Comparison of ENCODE assay signal across 10 cellular contexts in genomic region chr6:17863971-17864754, GRCh38.
DNase-seq lines count a peak whose midpoint lies in the region; ATAC-seq, FAIRE-seq and TF ChIP-seq lines count a peak whose summit lies in the region.
"Had no signal": no experiment of that assay in that cellular context is flagged by ENCODE, and none has a peak within 500 bp of the region (broad histone marks: within the 10 kb centered on the region; RNA-seq: fewer than 3 reads in every experiment).

No MANE protein-coding gene starts in this region.

- peak overlapping the region; percentile 27 for H3K4me2 ChIP-seq in endothelial cell of umbilical vein (ENCODE audit: insufficient read depth, low read length)

- WGBS in mesodermal cell (ENCODE audit: insufficient coverage in 2 of 2), 2 experiments: 89 to 92% methylated on average over 6 to 10 of the region's 11 CpGs

- POLR2A ChIA-PET in endothelial cell of umbilical vein (lab: Charles Lee): no interaction called here

- no peak overlapping the region for H3K4me3 ChIP-seq in endothelial cell of umbilical vein (replicated peaks in 1 of 3; ENCODE audit: insufficient read depth in 1 of 3, low read depth in 1 of 3, low read length in 3 of 3)
- H3K4me3 ChIP-seq in mesodermal cell (ENCODE audit: extremely low read depth, insufficient read depth, low read length, poor library complexity, severe bottlenecking): no peak overlapping the region
- H3K4me3 ChIP-seq in vagina: no peak overlapping the region

- H3K79me2 ChIP-seq in endothelial cell of umbilical vein (ENCODE audit: control insufficient read depth, insufficient read depth, low read length): no peaks in the 10 kb centered on the region

- no peak overlapping the region for H2AFZ ChIP-seq in endothelial cell of umbilical vein (ENCODE audit: low read depth, low read length)

- H3K36me3 Mint-ChIP-seq in natural killer cell: no peaks in the 10 kb centered on the region
- no peaks in the 10 kb centered on the region for H3K36me3 Mint-ChIP-seq in activated T-cell treated with anti-CD3 and anti-CD28 coated beads, Interleukin-2, amount 50 U/mL, for 24 hours (ENCODE audit: low read depth)

- TF ChIP-seq CTCF in endothelial cell of umbilical vein (IDR thresholded peaks at IDR 0.05; ENCODE audit: extremely low read depth in 1 of 2, insufficient read depth in 1 of 2, low read depth in 1 of 2, low read length in 2 of 2): no peak
- no peak for TF ChIP-seq CTCF in vagina (IDR thresholded peaks at IDR 0.05)
- TF ChIP-seq CTCF in natural killer cell (IDR thresholded peaks at IDR 0.05): no peak

- no peaks in the 10 kb centered on the region for H3K9me1 ChIP-seq in endothelial cell of umbilical vein (replicated peaks; ENCODE audit: control insufficient read depth, extremely low read depth, insufficient read depth, low read length)

- dilution Hi-C loops in endothelial cell of umbilical vein (cut with MboI; ENCODE audit: extremely low pct_ligation_motif_present, low sequenced_read_pairs): no loop called here

- H3K9me3 ChIP-seq in endothelial cell of umbilical vein (replicated peaks; ENCODE audit: control insufficient read depth, insufficient read depth, low read length): no peaks in the 10 kb centered on the region
- H3K9me3 ChIP-seq in mesodermal cell (ENCODE audit: control insufficient read depth, low read length): no peaks in the 10 kb centered on the region
- no peaks in the 10 kb centered on the region for H3K9me3 ChIP-seq in vagina

- H3K27ac Mint-ChIP-seq in natural killer cell: no peak overlapping the region
- no peak overlapping the region for H3K27ac Mint-ChIP-seq in activated T-cell treated with anti-CD3 and anti-CD28 coated beads, Interleukin-2, amount 50 U/mL, for 24 hours
- H3K27ac Mint-ChIP-seq: dendritic cell treated with granulocyte-macrophage colony-stimulating factor and Interleukin-4, amounts not matched to agents 40 ng/mL and 50 ng/mL, for 4 days had no signal

- FAIRE-seq in endothelial cell of umbilical vein (lab: Jason Lieb, UNC): peak; percentile 50

- peaks cover 6 to 8% of the 10 kb centered on the region in 2 donors for H3K4me1 Mint-ChIP-seq in natural killer cell
- no peaks in the 10 kb centered on the region for H3K4me1 Mint-ChIP-seq in activated T-cell treated with anti-CD3 and anti-CD28 coated beads, Interleukin-2, amount 50 U/mL, for 24 hours (ENCODE audit: low read depth)

- H3K9ac ChIP-seq in endothelial cell of umbilical vein (replicated peaks; ENCODE audit: extremely low read depth, insufficient read depth, low read length): peak overlapping the region; percentile 16

- peak overlapping the region; percentile 89 for H3K27ac ChIP-seq in endothelial cell of umbilical vein (ENCODE audit: insufficient read depth, low read depth, low read length)
- peak overlapping the region; percentile 90 for H3K27ac ChIP-seq in mesodermal cell (ENCODE audit: low read depth, low read length, severe bottlenecking)
- peak overlapping the region; percentile 82 for H3K27ac ChIP-seq in vagina
- H3K27ac ChIP-seq: 22Rv1 had no signal

- H3K9me3 Mint-ChIP-seq in natural killer cell: no peaks in the 10 kb centered on the region
- no peaks in the 10 kb centered on the region for H3K9me3 Mint-ChIP-seq in activated T-cell treated with anti-CD3 and anti-CD28 coated beads, Interleukin-2, amount 50 U/mL, for 24 hours
- H3K9me3 Mint-ChIP-seq: dendritic cell treated with granulocyte-macrophage colony-stimulating factor and Interleukin-4, amounts not matched to agents 40 ng/mL and 50 ng/mL, for 4 days had no signal

- CTCF ChIA-PET in endothelial cell of umbilical vein (lab: Charles Lee): interaction anchor here (0.7 to 1.6 kb wide), 13 partner anchors 9 to 258 kb away, joined by 3 to 9 read pairs (median 3); partner anchors contain the start of genes KIF13A and NHLRC1

- H4K20me1 ChIP-seq in endothelial cell of umbilical vein (replicated peaks; ENCODE audit: control insufficient read depth, extremely low read depth, insufficient read depth, low read length): no peaks in the 10 kb centered on the region

- H3K36me3 ChIP-seq in endothelial cell of umbilical vein (ENCODE audit: control insufficient read depth in 2 of 2, extremely low read depth in 1 of 2, insufficient read depth in 2 of 2, low read length in 2 of 2) (no peaks in the 10 kb centered on the region), mesodermal cell (ENCODE audit: control insufficient read depth, insufficient read depth, low read length) (no peaks in the 10 kb centered on the region), vagina (no peaks in the 10 kb centered on the region)

- H3K27me3 ChIP-seq in endothelial cell of umbilical vein (ENCODE audit: control insufficient read depth in 2 of 2, insufficient read depth in 2 of 2, low read length in 2 of 2) (no peaks in the 10 kb centered on the region), vagina (no peaks in the 10 kb centered on the region)

- ATAC-seq in natural killer cell: no peak

- no peak overlapping the region for H3K4me3 Mint-ChIP-seq in natural killer cell
- H3K4me3 Mint-ChIP-seq in activated T-cell treated with anti-CD3 and anti-CD28 coated beads, Interleukin-2, amount 50 U/mL, for 24 hours: no peak overlapping the region
- H3K4me3 Mint-ChIP-seq: dendritic cell treated with granulocyte-macrophage colony-stimulating factor and Interleukin-4, amounts not matched to agents 40 ng/mL and 50 ng/mL, for 4 days had no signal

- intact Hi-C loops in endothelial cell of umbilical vein (cut with micrococcal nuclease) (loop anchor here (2.0 to 10.0 kb wide), 3 partner anchors 67 to 531 kb away; no protein-coding TSS in a partner anchor), vagina (cut with DNase I) (no loop called here), natural killer cell (cut with micrococcal nuclease) (no loop called here)

- peaks cover 53% of the 10 kb centered on the region for H3K4me1 ChIP-seq in endothelial cell of umbilical vein (ENCODE audit: control insufficient read depth, extremely low read depth, insufficient read depth, low read length)
- H3K4me1 ChIP-seq in mesodermal cell (ENCODE audit: control insufficient read depth, insufficient read depth, low read length, poor library complexity, severe bottlenecking): peaks cover 28% of the 10 kb centered on the region
- peaks cover 72% of the 10 kb centered on the region for H3K4me1 ChIP-seq in vagina

- DNase-seq in DMS 273 (lab: John Stamatoyannopoulos, UW; ENCODE audit: unreplicated experiment) (peak; percentile 7), DMS 273 treated with DMSO at 0.1 percent for 48 hours (lab: John Stamatoyannopoulos, UW) (no peak), endothelial cell of umbilical vein (ENCODE audit: low read depth, low spot score) (peak; percentile 72), vagina (ENCODE audit: extremely low spot score in 2 of 2) (no peak), SKM-1 treated with dmso at 0.1 percent for 144 hours (lab: John Stamatoyannopoulos, UW; ENCODE audit: unreplicated experiment) (no peak), natural killer cell (no peak)
- DNase-seq in activated T-cell treated with anti-CD3 and anti-CD28 coated beads, Interleukin-2, amount 50 U/mL, for 24 hours: no peak

- no TSS peak for BruUV-seq in endothelial cell of umbilical vein (replicated peaks; lab: Mats Ljungman, UMichigan)

- no peak for TF ChIP-seq POLR2A in endothelial cell of umbilical vein (IDR thresholded peaks at IDR 0.05; ENCODE audit: low read depth, low read length)
- TF ChIP-seq POLR2A in vagina (IDR thresholded peaks at IDR 0.05): no peak

- no peaks in the 10 kb centered on the region for H3K27me3 Mint-ChIP-seq in natural killer cell (ENCODE audit: low read depth in 2 of 2)
- H3K27me3 Mint-ChIP-seq in activated T-cell treated with anti-CD3 and anti-CD28 coated beads, Interleukin-2, amount 50 U/mL, for 24 hours: peaks cover 39% of the 10 kb centered on the region
- H3K27me3 Mint-ChIP-seq: dendritic cell treated with granulocyte-macrophage colony-stimulating factor and Interleukin-4, amounts not matched to agents 40 ng/mL and 50 ng/mL, for 4 days had no signal

TF ChIP-seq in endothelial cell of umbilical vein, 7 proteins besides CTCF, POLR2A, EP300 and RAD21:
- TF ChIP-seq FOS (IDR thresholded peaks at IDR 0.05; ENCODE audit: borderline replicate concordance, insufficient read depth, low read length) (peak; percentile 85), MYC (IDR thresholded peaks at IDR 0.05; ENCODE audit: low read depth, low read length) (no peak), JUN (IDR thresholded peaks at IDR 0.05; ENCODE audit: borderline replicate concordance, insufficient read depth, insufficient read length, low read depth) (peak; percentile 86), GATA2 (IDR thresholded peaks at IDR 0.05; ENCODE audit: insufficient read depth, insufficient read length, low read depth, low read length) (peak; percentile 94), POLR2AphosphoS5 (IDR thresholded peaks at IDR 0.05; ENCODE audit: insufficient read depth, low read depth, low read length) (peak; percentile 29), MAX (IDR thresholded peaks at IDR 0.05; ENCODE audit: insufficient read depth, insufficient read length) (no peak)

Comparison
In these comparisons a context has a peak if more than half of its experiments do, and no peak if none do; other contexts are left out.
1. DNase-seq: peak in DMS 273 (single experiment) and endothelial cell of umbilical vein (single experiment); none in DMS 273 treated with DMSO at 0.1 percent for 48 hours (single experiment), vagina (0 of 2), SKM-1 treated with dmso at 0.1 percent for 144 hours (single experiment), natural killer cell (single experiment) and activated T-cell treated with anti-CD3 and anti-CD28 coated beads, Interleukin-2, amount 50 U/mL, for 24 hours (single experiment).
2. Peak in every context shown above with its lines, with median percentiles within 50 percentile points of each other: H3K27ac ChIP-seq.